ENCODE assay signal across 29 cellular contexts in the genomic region with DNA sequence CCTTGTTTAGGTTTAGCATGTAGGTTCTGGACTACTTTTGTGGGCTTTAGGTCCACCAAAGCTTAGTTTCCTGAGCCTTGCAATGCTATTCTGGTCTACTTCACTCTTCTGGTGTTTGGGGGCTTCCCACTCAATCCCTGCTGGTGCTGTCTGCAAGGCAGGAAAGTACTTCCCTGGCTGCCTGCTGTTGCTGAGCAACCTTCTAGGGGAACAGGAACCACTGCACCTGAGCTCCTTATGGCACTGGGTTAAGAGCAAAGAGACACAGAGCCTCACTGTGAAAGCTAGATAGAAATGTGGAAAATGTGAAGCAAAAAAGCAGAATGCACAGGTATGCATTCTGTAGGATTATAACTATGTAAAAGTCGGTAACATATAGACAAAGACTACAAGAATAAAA. TPM values are rescaled to one million over a fixed set of nuclear protein-coding genes. Genes with fewer than 3 reads are reported as not detected.
"Had no signal": no experiment of that assay in that cellular context is flagged by ENCODE, and none has a peak within 500 bp of the region (broad histone marks: within the 10 kb centered on the region; RNA-seq: fewer than 3 reads in every experiment).

No MANE protein-coding gene starts in this region.

- H3K36me3 ChIP-seq: gastroesophageal sphincter, heart left ventricle, lower lobe of right lung, ovary, sigmoid colon, tibial artery had no signal

- H3K27ac ChIP-seq: epithelial cell of prostate, foreskin keratinocyte, gastroesophageal sphincter, heart left ventricle, hepatocyte, lower lobe of right lung, ovary, psoas muscle, sigmoid colon, testis, tibial artery had no signal

- H3K4me1 ChIP-seq: foreskin keratinocyte, gastroesophageal sphincter, heart left ventricle, lower lobe of right lung, psoas muscle, sigmoid colon, testis, tibial artery had no signal

- DNase-seq: cortex of kidney; foreskin keratinocyte; left colon; left ventricle myocardium superior; lower lobe of right lung; natural killer cell; occipital lobe; ovary; psoas muscle; right cardiac atrium; sigmoid colon; stimulated activated CD4-positive, alpha-beta T cell treated with anti-CD3 and anti-CD28 coated beads, Interleukin-4, amount 100 ng/mL, for 4 hours; stimulated activated naive CD8-positive, alpha-beta T cell treated with anti-CD3 and anti-CD28 coated beads, Interleukin-15, Interleukin-2, amounts not matched to agents 100 U/mL and 50 U/mL, for 24 hours; substantia nigra; testis; tibial artery had no signal

- H3K9me3 ChIP-seq: gastroesophageal sphincter, heart left ventricle, lower lobe of right lung, ovary, psoas muscle, sigmoid colon, testis, tibial artery had no signal

- ATAC-seq: esophagus mucosa; foreskin keratinocyte; gastroesophageal sphincter; heart left ventricle; left colon; left ventricle myocardium superior; lower lobe of right lung; natural killer cell; psoas muscle; right cardiac atrium; stimulated activated memory B cell treated with anti-CD40 and anti-IgM and Interleukin-4, amounts not matched to agents 10 μg/mL and 1 μg/mL and 100 μg/mL, for 72 hours; stimulated activated naive CD8-positive, alpha-beta T cell treated with anti-CD3 and anti-CD28 coated beads, Interleukin-15, Interleukin-2, amounts not matched to agents 100 U/mL and 50 U/mL, for 24 hours had no signal

- H3K4me3 ChIP-seq: gastroesophageal sphincter, heart left ventricle, hepatocyte, lower lobe of right lung, ovary, psoas muscle, sigmoid colon, testis, tibial artery had no signal

- H3K27me3 ChIP-seq: ovary, testis had no signal

RNA-seq across cellular contexts. Expression of a gene that starts 17.0 kb away (rescaled TPM):
- total RNA-seq: dermis microvascular lymphatic vessel endothelial cell, esophagus mucosa, fibroblast of lung, foreskin keratinocyte, occipital lobe, renal cortical epithelial cell had no signal
- polyA plus RNA-seq: foreskin keratinocyte, hepatocyte, neural cell had no signal

RNA-seq across cellular contexts. Expression of a gene that starts 25.4 kb away (rescaled TPM):
- total RNA-seq: dermis microvascular lymphatic vessel endothelial cell, fibroblast of lung, foreskin keratinocyte, heart left ventricle, left colon, left ventricle myocardium superior, lower lobe of right lung, mononuclear cell, natural killer cell, occipital lobe, psoas muscle, renal cortical epithelial cell, right cardiac atrium, sigmoid colon, skeletal muscle tissue, urinary bladder had no signal
- polyA plus RNA-seq: fibroblast of lung, foreskin keratinocyte, heart left ventricle, neural cell, ovary, sigmoid colon, urinary bladder had no signal
